In genomic region chr14:24976599-24976998, GRCh38 we compare ENCODE assay signal across 38 cellular contexts.
"Had no signal": no experiment of that assay in that cellular context is flagged by ENCODE, and none has a peak within 500 bp of the region (broad histone marks: within the 10 kb centered on the region; RNA-seq: fewer than 3 reads in every experiment).

No MANE protein-coding gene starts in this region.

- H3K27ac ChIP-seq: adrenal gland, cardiac muscle cell, VCaP had no signal

- FAIRE-seq: astrocyte, bronchial epithelial cell, TTC549 had no signal

- H3K9me3 ChIP-seq: adrenal gland had no signal

- H3K36me3 ChIP-seq: adrenal gland, cardiac muscle cell had no signal

- H3K4me1 ChIP-seq: adrenal gland had no signal

- ATAC-seq: activated CD8-positive, alpha-beta T cell treated with anti-CD3 and anti-CD28 coated beads for 36 hours; activated naive CD4-positive, alpha-beta T cell treated with anti-CD3 and anti-CD28 coated beads, Interleukin-2, amount 50 U/mL, for 72 hours; activated T-cell treated with anti-CD3 and anti-CD28 coated beads, Interleukin-2, amount 50 U/mL, for 4 hours; activated T-cell treated with anti-CD3 and anti-CD28 coated beads, Interleukin-2, amount 50 U/mL, for 72 hours; activated T-helper 17 cell treated with anti-CD3 and anti-CD28 coated beads, Interleukin-2, amount 50 U/mL, for 72 hours had no signal

- H3K4me1 Mint-ChIP-seq: activated B cell treated with CpG ODN at 0.5 μM for 24 hours; activated CD4-positive, alpha-beta T cell treated with anti-CD3 and anti-CD28 coated beads, Interleukin-2, amount 10 ng/mL, durations not matched to agents 24 days and 14 days; activated naive CD8-positive, alpha-beta T cell treated with anti-CD3 and anti-CD28 coated beads for 36 hours; activated T-helper 17 cell treated with anti-CD3 and anti-CD28 coated beads, Interleukin-2, amount 50 U/mL, for 72 hours; central memory CD8-positive, alpha-beta T cell had no signal

- H3K27me3 Mint-ChIP-seq: brain had no signal

- H3K4me3 Mint-ChIP-seq: activated B cell treated with CpG ODN at 0.5 μM for 24 hours; activated CD4-positive, alpha-beta memory T cell treated with anti-CD3 and anti-CD28 coated beads for 36 hours; activated CD4-positive, alpha-beta T cell treated with anti-CD3 and anti-CD28 coated beads, Interleukin-2, amount 10 ng/mL, durations not matched to agents 24 days and 14 days; activated CD8-positive, alpha-beta T cell treated with anti-CD3 and anti-CD28 coated beads for 36 hours; activated naive CD4-positive, alpha-beta T cell treated with anti-CD3 and anti-CD28 coated beads for 36 hours; activated naive CD8-positive, alpha-beta T cell treated with anti-CD3 and anti-CD28 coated beads for 36 hours; activated T-cell treated with anti-CD3 and anti-CD28 coated beads, Interleukin-2, amount 50 U/mL, for 4 hours; activated T-cell treated with anti-CD3 and anti-CD28 coated beads, Interleukin-2, amount 50 U/mL, for 72 hours; activated T-helper 1 cell treated with anti-CD3 and anti-CD28 coated beads, Interleukin-12 subunit alpha, Interleukin-12 subunit beta, Interleukin-2, Interleukin-4 antibody, amounts not matched to agents 30 ng/mL and 10 ng/mL and 1 ng/mL, durations not matched to agents 14 hours and 24 hours and 36 hours; activated T-helper 17 cell treated with anti-CD3 and anti-CD28 coated beads, Interleukin-2, amount 50 U/mL, for 72 hours; brain; central memory CD8-positive, alpha-beta T cell; T-helper 1 cell treated with Interleukin-12 subunit alpha and Interleukin-12 subunit beta and Interleukin-4 antibody, amounts not matched to agents 30 μg/mL and 1 μg/mL, for 36 hours; T-helper 2 cell treated with Interferon-gamma antibody and Interleukin-4, amounts not matched to agents 5 μg/mL and 100 μg/mL, for 36 hours had no signal

- H3K27me3 ChIP-seq: adrenal gland had no signal

- H3K27ac Mint-ChIP-seq: activated B cell treated with CpG ODN at 0.5 μM for 24 hours; activated CD4-positive, alpha-beta memory T cell treated with anti-CD3 and anti-CD28 coated beads for 36 hours; activated CD4-positive, alpha-beta T cell treated with anti-CD3 and anti-CD28 coated beads, Interleukin-2, amount 10 ng/mL, durations not matched to agents 24 days and 14 days; activated CD8-positive, alpha-beta T cell treated with anti-CD3 and anti-CD28 coated beads for 36 hours; activated naive CD4-positive, alpha-beta T cell treated with anti-CD3 and anti-CD28 coated beads for 36 hours; activated naive CD4-positive, alpha-beta T cell treated with anti-CD3 and anti-CD28 coated beads, Interleukin-2, amount 50 U/mL, for 72 hours; activated naive CD8-positive, alpha-beta T cell treated with anti-CD3 and anti-CD28 coated beads for 36 hours; activated T-cell treated with anti-CD3 and anti-CD28 coated beads, Interleukin-2, amount 50 U/mL, for 72 hours; activated T-helper 1 cell treated with anti-CD3 and anti-CD28 coated beads, Interleukin-12 subunit alpha, Interleukin-12 subunit beta, Interleukin-2, Interleukin-4 antibody, amounts not matched to agents 30 ng/mL and 10 ng/mL and 1 ng/mL, durations not matched to agents 14 hours and 24 hours and 36 hours; activated T-helper 17 cell treated with anti-CD3 and anti-CD28 coated beads, Interleukin-2, amount 50 U/mL, for 72 hours; brain; T-helper 1 cell treated with Interleukin-12 subunit alpha and Interleukin-12 subunit beta and Interleukin-4 antibody, amounts not matched to agents 30 μg/mL and 1 μg/mL, for 36 hours; T-helper 2 cell treated with Interferon-gamma antibody and Interleukin-4, amounts not matched to agents 5 μg/mL and 100 μg/mL, for 36 hours had no signal

- H3K36me3 Mint-ChIP-seq: activated CD4-positive, alpha-beta memory T cell treated with anti-CD3 and anti-CD28 coated beads for 36 hours; activated naive CD4-positive, alpha-beta T cell treated with anti-CD3 and anti-CD28 coated beads, Interleukin-2, amount 50 U/mL, for 72 hours; activated naive CD8-positive, alpha-beta T cell treated with anti-CD3 and anti-CD28 coated beads for 36 hours; brain had no signal

- H3K4me3 ChIP-seq: adrenal gland, cardiac muscle cell had no signal

- DNase-seq: activated B cell treated with CpG ODN at 0.5 μM for 24 hours; activated CD4-positive, alpha-beta memory T cell treated with anti-CD3 and anti-CD28 coated beads for 36 hours; activated CD4-positive, alpha-beta T cell treated with anti-CD3 and anti-CD28 coated beads for 4 hours; activated CD4-positive, alpha-beta T cell treated with anti-CD3 and anti-CD28 coated beads, Interleukin-2, amount 10 ng/mL, durations not matched to agents 24 days and 14 days; activated CD4-positive, alpha-beta T cell treated with anti-CD3 and anti-CD28 coated beads, Interleukin-2, amount 50 U/mL, for 1 hour; activated CD4-positive, alpha-beta T cell treated with anti-CD3 and anti-CD28 coated beads, Interleukin-2, amount 50 U/mL, for 4 hours; activated CD4-positive, CD25-positive, alpha-beta regulatory T cell treated with anti-CD3 and anti-CD28 coated beads, Interleukin-2, amount 50 U/mL, for 72 hours; activated CD8-positive, alpha-beta memory T cell treated with anti-CD3 and anti-CD28 coated beads, Interleukin-2, amount 50 U/mL, for 4 hours; activated CD8-positive, alpha-beta T cell treated with anti-CD3 and anti-CD28 coated beads for 36 hours; activated effector memory CD4-positive, alpha-beta T cell treated with anti-CD3 and anti-CD28 coated beads, Interleukin-2, amount 50 U/mL, for 16 hours; activated gamma-delta T cell treated with Interleukin-2 at 50 U/mL for 16 hours; activated naive CD4-positive, alpha-beta T cell; activated naive CD4-positive, alpha-beta T cell treated with anti-CD3 and anti-CD28 coated beads for 36 hours; activated naive CD4-positive, alpha-beta T cell treated with anti-CD3 and anti-CD28 coated beads, Interleukin-2, amount 50 U/mL, for 16 hours; activated naive CD8-positive, alpha-beta T cell treated with anti-CD3 and anti-CD28 coated beads for 36 hours; activated T-cell treated with anti-CD3 and anti-CD28 coated beads for 4 hours; activated T-cell treated with anti-CD3 and anti-CD28 coated beads, Interleukin-2, amount 50 U/mL, for 1 hour; activated T-cell treated with anti-CD3 and anti-CD28 coated beads, Interleukin-2, amount 50 U/mL, for 4 hours; activated T-cell treated with anti-CD3 and anti-CD28 coated beads, Interleukin-2, amount 50 U/mL, for 72 hours; adrenal gland; amniotic stem cell; aorta; caudate nucleus; T-helper 1 cell; T-helper 2 cell; T-helper 9 cell had no signal

- H3K9me3 Mint-ChIP-seq: activated B cell treated with CpG ODN at 0.5 μM for 24 hours; activated CD4-positive, alpha-beta memory T cell treated with anti-CD3 and anti-CD28 coated beads for 36 hours; activated CD4-positive, alpha-beta T cell treated with anti-CD3 and anti-CD28 coated beads, Interleukin-2, amount 10 ng/mL, durations not matched to agents 24 days and 14 days; activated CD8-positive, alpha-beta T cell treated with anti-CD3 and anti-CD28 coated beads for 36 hours; activated naive CD4-positive, alpha-beta T cell treated with anti-CD3 and anti-CD28 coated beads for 36 hours; activated naive CD4-positive, alpha-beta T cell treated with anti-CD3 and anti-CD28 coated beads, Interleukin-2, amount 50 U/mL, for 72 hours; activated naive CD8-positive, alpha-beta T cell treated with anti-CD3 and anti-CD28 coated beads for 36 hours; activated T-cell treated with anti-CD3 and anti-CD28 coated beads, Interleukin-2, amount 50 U/mL, for 4 hours; activated T-cell treated with anti-CD3 and anti-CD28 coated beads, Interleukin-2, amount 50 U/mL, for 72 hours; activated T-helper 1 cell treated with anti-CD3 and anti-CD28 coated beads, Interleukin-12 subunit alpha, Interleukin-12 subunit beta, Interleukin-2, Interleukin-4 antibody, amounts not matched to agents 30 ng/mL and 10 ng/mL and 1 ng/mL, durations not matched to agents 14 hours and 24 hours and 36 hours; activated T-helper 17 cell treated with anti-CD3 and anti-CD28 coated beads, Interleukin-2, amount 50 U/mL, for 72 hours; brain; central memory CD8-positive, alpha-beta T cell; T-helper 1 cell treated with Interleukin-12 subunit alpha and Interleukin-12 subunit beta and Interleukin-4 antibody, amounts not matched to agents 30 μg/mL and 1 μg/mL, for 36 hours; T-helper 2 cell treated with Interferon-gamma antibody and Interleukin-4, amounts not matched to agents 5 μg/mL and 100 μg/mL, for 36 hours had no signal
